ENCODE assay signal across 16 cellular contexts in the genomic region with DNA sequence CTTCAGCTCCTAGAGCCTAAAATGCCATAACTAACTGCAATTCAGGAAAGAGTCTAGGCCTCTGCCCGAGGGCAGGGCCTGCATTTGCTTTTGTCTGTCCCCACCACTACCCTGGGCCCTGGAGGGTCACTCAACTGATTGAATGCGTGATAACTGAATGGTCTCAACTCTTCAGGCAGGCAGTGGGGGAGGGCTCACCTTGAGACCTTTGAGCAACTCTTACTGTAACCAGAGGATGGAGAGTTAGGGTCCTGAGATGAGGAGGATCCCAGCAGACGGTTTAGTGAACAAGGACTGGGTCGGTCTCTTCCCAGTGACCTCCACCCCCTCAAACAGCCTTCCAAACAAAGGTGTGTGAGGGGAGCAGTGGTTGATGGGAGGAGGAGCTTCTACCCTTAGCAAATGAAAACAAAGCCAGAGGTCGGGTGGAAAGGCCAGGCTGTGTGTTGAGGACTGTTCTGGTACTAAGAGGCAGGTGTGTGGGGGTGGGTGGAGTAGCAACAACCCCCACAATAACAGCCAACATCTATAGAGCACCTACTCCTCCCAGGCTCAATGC. TPM values are rescaled to one million over a fixed set of nuclear protein-coding genes. Genes with fewer than 3 reads are reported as not detected.
DNase-seq lines count a peak whose midpoint lies in the region; ATAC-seq, FAIRE-seq and TF ChIP-seq lines count a peak whose summit lies in the region.
"Had no signal": no experiment of that assay in that cellular context is flagged by ENCODE, and none has a peak within 500 bp of the region (broad histone marks: within the 10 kb centered on the region; RNA-seq: fewer than 3 reads in every experiment).

No MANE protein-coding gene starts in this region.

- FAIRE-seq in K562 (lab: Jason Lieb, UNC) = peak; percentile 64
- FAIRE-seq: keratinocyte had no signal

- H3K4me1 ChIP-seq in H9 (ENCODE audit: insufficient read depth, low read length) = peaks cover 19% of the 10 kb centered on the region; the same call in 1 of the 2 replicates
- H3K4me1 ChIP-seq in K562 (replicated peaks in 1 of 2; ENCODE audit: control insufficient read depth in 2 of 2, insufficient read depth in 2 of 2, low read length in 2 of 2) = peaks cover 38 to 55% of the 10 kb centered on the region in 2 experiments
- H3K4me1 ChIP-seq in mesendoderm (ENCODE audit: control insufficient read depth, low read depth, low read length) = peaks cover 25% of the 10 kb centered on the region
- peaks cover 18% of the 10 kb centered on the region for H3K4me1 ChIP-seq in psoas muscle

- BruUV-seq in K562 (replicated peaks; lab: Mats Ljungman, UMichigan) = no TSS peak

- H4K20me1 ChIP-seq in H9 (ENCODE audit: control insufficient read depth, insufficient read depth, insufficient read length) (no peaks in the 10 kb centered on the region), K562 (replicated peaks; ENCODE audit: control insufficient read depth, insufficient read depth, low read length) (no peaks in the 10 kb centered on the region)

- H3K36me3 ChIP-seq in K562 (ENCODE audit: control insufficient read depth, insufficient read depth, low read length) = no peaks in the 10 kb centered on the region
- no peaks in the 10 kb centered on the region for H3K36me3 ChIP-seq in mesendoderm (ENCODE audit: control insufficient read depth, insufficient read depth, low read length)
- H3K36me3 ChIP-seq in psoas muscle (ENCODE audit: insufficient read depth in 1 of 2, low read depth in 1 of 2) = no peaks in the 10 kb centered on the region
- H3K36me3 ChIP-seq: adrenal gland had no signal

- H2AFZ ChIP-seq in H9 (ENCODE audit: low read length) (no peak overlapping the region), K562 (ENCODE audit: low read depth, low read length) (peak overlapping the region; percentile 28; the same call in 1 of the 2 replicates)

- no peak overlapping the region for H2BK20ac ChIP-seq in H9 (ENCODE audit: low read depth, low read length, poor library complexity, severe bottlenecking)

- no peak overlapping the region for H4K8ac ChIP-seq in H9 (replicated peaks; ENCODE audit: insufficient read length, low read depth, low read length)
- H4K8ac ChIP-seq in mesendoderm (ENCODE audit: low read depth, low read length) = no peak overlapping the region

- peak overlapping the region; percentile 15 for H2BK12ac ChIP-seq in H9 (ENCODE audit: insufficient read length, low read depth, low read length)

- no peak overlapping the region for H3K14ac ChIP-seq in H9 (ENCODE audit: insufficient read depth, low read length)

- H4K91ac ChIP-seq in H9 (ENCODE audit: insufficient read length, low read depth, low read length) = no peak overlapping the region

- H3K27me3 Mint-ChIP-seq in H9 (ENCODE audit: low read depth) = peaks cover 36% of the 10 kb centered on the region

- no peaks in the 10 kb centered on the region for H3K9me3 Mint-ChIP-seq in H9
- H3K9me3 Mint-ChIP-seq: activated CD4-positive, alpha-beta memory T cell treated with anti-CD3 and anti-CD28 coated beads, Interleukin-2, amount 10 ng/mL, durations not matched to agents 7 days and 5 days had no signal

- H2BK15ac ChIP-seq in H9 (ENCODE audit: low read depth, low read length) = no peak overlapping the region
- no peak overlapping the region for H2BK15ac ChIP-seq in mesendoderm (replicated peaks; ENCODE audit: low read depth)

- peak; percentile 1 for DNase-seq in Ammon's horn (ENCODE audit: low spot score)
- no peak for DNase-seq in H9
- no peak for DNase-seq in K562 (ENCODE audit: extremely low read depth in 1 of 4, low spot score in 3 of 4)
- peak; percentile 87 for DNase-seq in mesendoderm
- no peak for DNase-seq in psoas muscle
- DNase-seq in cortex of kidney (lab: John Stamatoyannopoulos, UW) = no peak
- DNase-seq: activated CD4-positive, alpha-beta memory T cell treated with anti-CD3 and anti-CD28 coated beads, Interleukin-2, amount 10 ng/mL, durations not matched to agents 7 days and 5 days; adrenal gland; NCI-H1930; NK-92 treated with Interleukin-12 subunit alpha and Interleukin-12 subunit beta, amount 100 ng/mL, for 24 hours; SIG-M5; testis had no signal

- H3K36me3 Mint-ChIP-seq in H9 (ENCODE audit: insufficient read depth in 1 of 3, low read depth in 3 of 3) = 0 out of 7 replicates have a peak, but pooled peaks cover 0 to 2% (median 0%) of the 10 kb centered on the region in 3 experiments

- in situ Hi-C loops in K562 (cut with MboI) = no loop called here

- POLR2A ChIA-PET in K562 (lab: Yijun Ruan, JAX) = interaction anchor here (2.8 to 5.0 kb wide), 3 partner anchors 7 to 71 kb away, joined by 16 to 28 read pairs (median 21); no protein-coding TSS in a partner anchor

- no peak for TF ChIP-seq EP300 in K562 (IDR thresholded peaks at IDR 0.05; ENCODE audit: low read length)

- H3K23ac ChIP-seq in H9 (ENCODE audit: insufficient read length, low read depth, low read length) = no peak overlapping the region
- no peak overlapping the region for H3K23ac ChIP-seq in mesendoderm (ENCODE audit: low read length)

- H2AK5ac ChIP-seq in H9 (ENCODE audit: insufficient read length, low read length) (no peak overlapping the region), mesendoderm (ENCODE audit: low read length) (peak overlapping the region; percentile 50)

- peak overlapping the region; percentile 12 to 92 (median 25); a peak in 5 of 7 replicates for H3K27ac Mint-ChIP-seq in H9
- H3K27ac Mint-ChIP-seq: activated CD4-positive, alpha-beta memory T cell treated with anti-CD3 and anti-CD28 coated beads, Interleukin-2, amount 10 ng/mL, durations not matched to agents 7 days and 5 days had no signal

- H3K79me2 ChIP-seq in H9 (ENCODE audit: insufficient read depth, low read length) = no peaks in the 10 kb centered on the region
- no peaks in the 10 kb centered on the region for H3K79me2 ChIP-seq in K562 (ENCODE audit: control insufficient read depth, insufficient read depth, low read length)
- H3K79me2 ChIP-seq in mesendoderm (ENCODE audit: control insufficient read depth, insufficient read depth, low read length) = no peaks in the 10 kb centered on the region

- H3K56ac ChIP-seq in H9 (ENCODE audit: insufficient read length, low read depth, low read length) (no peak overlapping the region), mesendoderm (ENCODE audit: low read length) (peak overlapping the region; percentile 79)

- H3K9me1 ChIP-seq in K562 (ENCODE audit: control insufficient read depth, insufficient read depth, low read length) = no peaks in the 10 kb centered on the region

- H3K9me3 ChIP-seq in H9 (ENCODE audit: control insufficient read depth, low read depth, low read length) = no peaks in the 10 kb centered on the region
- no peaks in the 10 kb centered on the region for H3K9me3 ChIP-seq in K562 (replicated peaks; ENCODE audit: control insufficient read depth, insufficient read depth, low read depth, low read length)
- H3K9me3 ChIP-seq in psoas muscle = no peaks in the 10 kb centered on the region
- H3K9me3 ChIP-seq: adrenal gland, testis had no signal

- H3K4me3 ChIP-seq in K562 (no peak overlapping the region), mesendoderm (ENCODE audit: low read length) (no peak overlapping the region), psoas muscle (no peak overlapping the region)
- H3K4me3 ChIP-seq: adrenal gland, testis had no signal

- H2BK120ac ChIP-seq in H9 (ENCODE audit: low read depth, low read length, poor library complexity, severe bottlenecking) (no peak overlapping the region), mesendoderm (ENCODE audit: low read depth, low read length) (no peak overlapping the region)

- TF ChIP-seq POLR2A in K562 (conservative IDR thresholded peaks at IDR 0.05) = no peak

- H3K27me3 ChIP-seq in H9 (ENCODE audit: insufficient read depth, low read length) = no peaks in the 10 kb centered on the region
- no peaks in the 10 kb centered on the region for H3K27me3 ChIP-seq in K562 (ENCODE audit: control insufficient read depth in 2 of 2, insufficient read depth in 2 of 2, low read length in 2 of 2)
- H3K27me3 ChIP-seq in mesendoderm (ENCODE audit: insufficient read depth, low read length, poor library complexity) = no peaks in the 10 kb centered on the region
- H3K27me3 ChIP-seq in psoas muscle (ENCODE audit: insufficient read depth in 3 of 3, low read length in 2 of 3) = peaks cover 0 to 15% (median 2%) of the 10 kb centered on the region in 3 donors
- H3K27me3 ChIP-seq: adrenal gland, testis had no signal

- H3K27ac ChIP-seq in H9 (ENCODE audit: insufficient read length, low read depth, low read length) = no peak overlapping the region
- H3K27ac ChIP-seq in K562 (ENCODE audit: extremely low read depth, low read depth, low read length) = no peak overlapping the region
- H3K27ac ChIP-seq in mesendoderm (ENCODE audit: low read depth, low read length) = peak overlapping the region; percentile 97
- H3K27ac ChIP-seq in psoas muscle = no peak overlapping the region
- H3K27ac ChIP-seq: epithelial cell of prostate, testis had no signal

- H3K4me2 ChIP-seq in H9 (ENCODE audit: insufficient read depth, insufficient read length, low read length) (no peak overlapping the region), K562 (ENCODE audit: insufficient read depth, low read length) (no peak overlapping the region), mesendoderm (ENCODE audit: low read length) (no peak overlapping the region)

- H2BK5ac ChIP-seq in H9 (ENCODE audit: insufficient read length, low read length) (no peak overlapping the region), mesendoderm (ENCODE audit: low read length) (peak overlapping the region; percentile 26)

- CTCF ChIA-PET in K562 (lab: Yijun Ruan, JAX; ENCODE audit: low intra/inter-chr PET ratio) = no interaction called here

- H3K9ac ChIP-seq in H9 (ENCODE audit: extremely low read depth, insufficient read length, low read length) = no peak overlapping the region
- H3K9ac ChIP-seq in K562 (ENCODE audit: insufficient read depth in 1 of 2, low read depth in 2 of 2, low read length in 2 of 2) = peak overlapping the region in 1 of 2 experiments; percentile 9; a peak in 1 of 4 replicates
- H3K9ac ChIP-seq in mesendoderm (ENCODE audit: low read length) = peak overlapping the region; percentile 50

- H3T11ph ChIP-seq in H9 (ENCODE audit: low read length) = no peak overlapping the region

- no peak overlapping the region for H3K4ac ChIP-seq in H9 (ENCODE audit: low read depth, low read length)
- no peak overlapping the region for H3K4ac ChIP-seq in mesendoderm (ENCODE audit: low read depth, low read length)

- intact Hi-C loops in K562 (cut with micrococcal nuclease) = no loop called here
- intact Hi-C loops in psoas muscle (cut with DNase I) = no loop called here

- no peak for TF ChIP-seq RAD21 in K562 (CRISPR knock-in tag; conservative IDR thresholded peaks at IDR 0.05 in 1 of 2, IDR thresholded peaks at IDR 0.05 in 1 of 2)

- H3K18ac ChIP-seq in H9 (ENCODE audit: insufficient read length, low read depth, low read length) (no peak overlapping the region), mesendoderm (ENCODE audit: low read length) (peak overlapping the region; percentile 33)

- peak overlapping the region; percentile 21 to 61; a peak in 3 of 5 replicates for H3K4me3 Mint-ChIP-seq in H9
- H3K4me3 Mint-ChIP-seq: activated CD4-positive, alpha-beta memory T cell treated with anti-CD3 and anti-CD28 coated beads, Interleukin-2, amount 10 ng/mL, durations not matched to agents 7 days and 5 days had no signal

- peaks cover 7% of the 10 kb centered on the region for H3K23me2 ChIP-seq in H9 (ENCODE audit: insufficient read length, low read depth, low read length, poor library complexity, severe bottlenecking)

- TF ChIP-seq CTCF in H9 (conservative IDR thresholded peaks at IDR 0.05) (no peak), K562 (IDR thresholded peaks at IDR 0.05 in 2 of 3, conservative IDR thresholded peaks at IDR 0.05 in 1 of 3; ENCODE audit: insufficient read depth in 2 of 3, low read depth in 1 of 3, low read length in 3 of 3) (no peak), psoas muscle (IDR thresholded peaks at IDR 0.05) (no peak)

- no CpG with 5 or more reads among the region's 5 CpGs for WGBS in H9 (ENCODE audit: extremely low coverage, insufficient read length, low lambda C conversion rate)
- 12% methylated on average over 5 of the region's 5 CpGs for WGBS in K562 (ENCODE audit: insufficient coverage, low coverage, missing lambda C conversion rate)
- WGBS in mesendoderm (ENCODE audit: extremely low coverage, insufficient coverage, low lambda C conversion rate) = no CpG with 5 or more reads among the region's 5 CpGs
- WGBS in psoas muscle, 3 donors = 91 to 94% (median 94%) methylated on average over 5 of the region's 5 CpGs

- ATAC-seq in K562 (no peak), psoas muscle (no peak), GM18519 (IDR thresholded peaks at IDR 0.05; ENCODE audit: low FRiP score, unreplicated experiment) (no peak), HG03108 (IDR thresholded peaks at IDR 0.05; ENCODE audit: unreplicated experiment) (no peak)

- H4K5ac ChIP-seq in H9 (ENCODE audit: insufficient read length, low read depth, low read length) (no peak overlapping the region), mesendoderm (ENCODE audit: low read length) (no peak overlapping the region)

- H3K79me1 ChIP-seq in H9 (ENCODE audit: insufficient read depth, low read depth, low read length, poor library complexity, severe bottlenecking) (no peaks in the 10 kb centered on the region), mesendoderm (ENCODE audit: low read length) (no peaks in the 10 kb centered on the region)

- peaks cover 39 to 44% of the 10 kb centered on the region in 2 experiments for H3K4me1 Mint-ChIP-seq in H9

RNA-seq across cellular contexts. Expression of gene CXXC5, which starts 59.4 kb away (rescaled TPM):
- total RNA-seq in H9 (2021) (105 and 107 TPM in 2 replicates), K562 (2014; rRNA removed) (121 and 123 TPM in 2 replicates), K562 (2014; rRNA removed; fragmentation: Illumina TruSeq; extraction: Trizol) (24.1 and 25.8 TPM in 2 replicates), K562 (2015; rRNA removed; fragmentation: Illumina TruSeq; extraction: Trizol) (40.6 and 45.1 TPM in 2 replicates), K562 (2021) (79.3 and 87.8 TPM in 2 replicates), psoas muscle (10 to 100 TPM; 31.9 to 88.3 (median 48.5) TPM)
- total RNA-seq in K562 (2011; cell fraction: chromatin; rRNA removed; ENCODE audit: low replicate concordance) = 44.6 and 81.0 TPM in 2 replicates
- total RNA-seq in K562 (2011; cell fraction: nucleolus; rRNA removed) = 52.9 TPM in 2 replicates
- 37.8 and 55.7 TPM in 2 replicates for total RNA-seq in K562 (2011; cell fraction: nucleoplasm; rRNA removed)
- polyA plus RNA-seq in K562 (2011; rRNA removed) (44.8 and 51.8 TPM in 2 replicates), K562 (2014; fragmentation: Illumina TruSeq; extraction: Trizol) (45.8 and 61.2 TPM in 2 replicates), K562 (2014; fragmentation: Nextera tagmentation; extraction: Ambion mirVana) (1 to 10 TPM; 1.9 to 4.6 TPM), K562 (2014; rRNA removed) (63.8 and 67.0 TPM in 2 replicates), psoas muscle (10 to 100 TPM; 24.5 to 48.5 (median 27.0) TPM)
- 47.3 and 134 TPM in 2 replicates for polyA plus RNA-seq in K562 (2011; cell fraction: cytosol; rRNA removed)
- polyA plus RNA-seq in K562 (2011; cell fraction: nucleus; rRNA removed) = 34.3 and 47.7 TPM in 2 replicates
- 63.1 and 65.7 TPM in 2 replicates for polyA plus RNA-seq in K562 (2012)
- polyA minus RNA-seq in K562 (2011; rRNA and poly(A)+ RNA removed) = 27.1 and 39.4 TPM in 2 replicates
- 47.5 and 54.4 TPM in 2 replicates for polyA minus RNA-seq in K562 (2011; cell fraction: cytosol; rRNA and poly(A)+ RNA removed)
- polyA minus RNA-seq in K562 (2011; cell fraction: nucleus; rRNA and poly(A)+ RNA removed) = 29.4 and 36.8 TPM in 2 replicates
- 90.1 TPM for polyA plus RNA-seq in mesendoderm (2013, experiment 1 of 2)
- polyA plus RNA-seq in mesendoderm (2013, experiment 2 of 2) = 88.3 TPM

Comparison
In these comparisons a context has a peak if more than half of its experiments do, and no peak if none do; other contexts are left out.
1. DNase-seq: peak in Ammon's horn (single experiment) and mesendoderm (single experiment); none in H9 (single experiment), K562 (0 of 4), psoas muscle (0 of 2) and cortex of kidney (single experiment).